In the genomic region with DNA sequence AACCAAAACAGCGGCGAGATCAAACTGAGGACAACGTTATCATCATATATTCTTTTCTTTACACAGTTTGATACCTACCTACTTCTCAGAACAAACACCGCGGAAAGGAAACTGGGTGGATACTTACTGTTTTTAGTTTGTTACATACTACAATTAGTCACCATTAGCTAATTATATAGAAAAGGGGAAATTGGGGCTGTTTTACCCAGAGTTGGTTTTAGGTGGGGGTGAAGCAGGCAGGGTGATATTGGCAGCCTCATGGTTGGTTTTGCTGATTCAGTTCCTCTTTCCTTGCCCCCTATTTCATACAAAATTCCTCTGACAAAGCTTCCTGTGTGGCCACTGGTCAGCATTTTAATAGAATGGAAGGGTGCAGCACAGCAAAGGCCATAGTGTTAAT, we compare ENCODE assay signal across 11 cellular contexts.
DNase-seq lines count a peak whose midpoint lies in the region; ATAC-seq and TF ChIP-seq lines count a peak whose summit lies in the region.
"Had no signal": no experiment of that assay in that cellular context is flagged by ENCODE, and none has a peak within 500 bp of the region (broad histone marks: within the 10 kb centered on the region; RNA-seq: fewer than 3 reads in every experiment).

No MANE protein-coding gene starts in this region.

- WGBS in sigmoid colon, 2 donors = 71 to 89% methylated on average over 5 of the region's 5 CpGs

- H3K27me3 Mint-ChIP-seq in MCF 10A (ENCODE audit: insufficient read depth, unreplicated experiment) = no peaks in the 10 kb centered on the region

- H3K27ac ChIP-seq in sigmoid colon = peak overlapping the region; percentile 81 to 88 (median 84)
- H3K27ac ChIP-seq: ovary had no signal

- intact Hi-C loops in sigmoid colon (cut with DNase I) = loop anchor here (2.0 to 10.0 kb wide), 2 partner anchors 77 to 519 kb away; no protein-coding TSS in a partner anchor
- intact Hi-C loops in MCF 10A (cut with micrococcal nuclease) = loop anchor here (10.0 kb wide), 1 partner anchor 89 kb away; no protein-coding TSS in a partner anchor

- H3K27me3 ChIP-seq in sigmoid colon = no peaks in the 10 kb centered on the region
- H3K27me3 ChIP-seq: ovary had no signal

- no peak overlapping the region for H3K4me3 Mint-ChIP-seq in MCF 10A (ENCODE audit: unreplicated experiment)
- H3K4me3 Mint-ChIP-seq: activated CD4-positive, alpha-beta T cell treated with anti-CD3 and anti-CD28 coated beads for 36 hours had no signal

- H3K9me3 ChIP-seq in sigmoid colon = no peaks in the 10 kb centered on the region
- H3K9me3 ChIP-seq: ovary had no signal

- H3K36me3 Mint-ChIP-seq in MCF 10A (ENCODE audit: insufficient read depth, unreplicated experiment) = no peaks in the 10 kb centered on the region

- ATAC-seq in GM19043 (IDR thresholded peaks at IDR 0.05; ENCODE audit: low read depth, unreplicated experiment) (peak; percentile 40), HG02798 (IDR thresholded peaks at IDR 0.05; ENCODE audit: poor library complexity, unreplicated experiment) (peak; percentile 65)
- ATAC-seq: activated CD4-positive, alpha-beta T cell treated with anti-CD3 and anti-CD28 coated beads for 36 hours had no signal

- no peak overlapping the region for H3K27ac Mint-ChIP-seq in MCF 10A (ENCODE audit: low read depth, unreplicated experiment)
- H3K27ac Mint-ChIP-seq: activated CD4-positive, alpha-beta T cell treated with anti-CD3 and anti-CD28 coated beads for 36 hours had no signal

- CTCF ChIA-PET in MCF 10A (lab: Yijun Ruan, JAX) = interaction anchor here (0.9 to 1.1 kb wide), 2 partner anchors 12 to 39 kb away, joined by 3 read pairs; no protein-coding TSS in a partner anchor

- TF ChIP-seq POLR2A in NB4 (IDR thresholded peaks at IDR 0.05; ENCODE audit: extremely low read depth, insufficient read length) = no peak
- TF ChIP-seq POLR2A in sigmoid colon (IDR thresholded peaks at IDR 0.05) = no peak

- TF ChIP-seq CTCF in NB4 (IDR thresholded peaks at IDR 0.05; ENCODE audit: low read depth, low read length) = no peak
- no peak for TF ChIP-seq CTCF in sigmoid colon (IDR thresholded peaks at IDR 0.05)
- no peak for TF ChIP-seq CTCF in MCF 10A (IDR thresholded peaks at IDR 0.05; ENCODE audit: unreplicated experiment)

- TF ChIP-seq EP300 in sigmoid colon (IDR thresholded peaks at IDR 0.05) = no peak

- no TSS peak for BruUV-seq in MCF 10A (replicated peaks; lab: Mats Ljungman, UMichigan)

- peaks cover 44% of the 10 kb centered on the region for H3K4me1 Mint-ChIP-seq in MCF 10A (ENCODE audit: insufficient read depth, unreplicated experiment)
- H3K4me1 Mint-ChIP-seq: activated CD4-positive, alpha-beta T cell treated with anti-CD3 and anti-CD28 coated beads for 36 hours had no signal

- H3K4me3 ChIP-seq in NB4 (ENCODE audit: low read depth, low read length) (no peak overlapping the region), sigmoid colon (no peak overlapping the region)
- H3K4me3 ChIP-seq: ovary had no signal

- no peaks in the 10 kb centered on the region for H3K9me3 Mint-ChIP-seq in MCF 10A (ENCODE audit: unreplicated experiment)

- DNase-seq in NB4 (ENCODE audit: low read depth) = peak; percentile 83
- DNase-seq in sigmoid colon = no peak
- no peak for DNase-seq in globus pallidus (ENCODE audit: low spot score)
- no peak for DNase-seq in MCF 10A (ENCODE audit: unreplicated experiment)
- no peak for DNase-seq in germinal center (ENCODE audit: low spot score)
- DNase-seq in hippocampal formation (lab: John Stamatoyannopoulos, UW) = no peak
- DNase-seq: activated CD4-positive, alpha-beta T cell treated with anti-CD3 and anti-CD28 coated beads for 36 hours; NCI-H1048; ovary had no signal

- H3K4me1 ChIP-seq in sigmoid colon = peaks cover 0 to 88% (median 75%) of the 10 kb centered on the region in 4 donors

- H3K36me3 ChIP-seq in sigmoid colon = peaks cover 0 to 7% (median 2%) of the 10 kb centered on the region in 4 donors
- H3K36me3 ChIP-seq: ovary had no signal

- POLR2A ChIA-PET in MCF 10A (lab: Yijun Ruan, JAX) = interaction anchor here (0.7 to 1.6 kb wide), 5 partner anchors 9 to 78 kb away, joined by 3 to 5 read pairs (median 4); a partner anchor contains a TSS
